ENCODE assay signal across 15 cellular contexts in genomic region chr13:29785978-29786377, GRCh38.
"Had no signal": no experiment of that assay in that cellular context is flagged by ENCODE, and none has a peak within 500 bp of the region (broad histone marks: within the 10 kb centered on the region; RNA-seq: fewer than 3 reads in every experiment).

No MANE protein-coding gene starts in this region.

- H3K27me3 ChIP-seq: heart left ventricle, tibial artery, vagina had no signal

- H3K36me3 ChIP-seq: heart left ventricle, tibial artery, vagina had no signal

- H3K36me3 Mint-ChIP-seq: natural killer cell treated with Interleukin-12 subunit alpha and Interleukin-12 subunit beta and Interleukin-15 and Interleukin-18, amount 100 ng/mL, for 72 hours had no signal

- H3K9me3 Mint-ChIP-seq: activated B cell treated with CpG ODN at 0.5 μM for 24 hours; activated naive CD8-positive, alpha-beta T cell treated with anti-CD3 and anti-CD28 coated beads, Interleukin-2, amount 50 U/mL, for 24 hours; activated T-helper 1 cell treated with anti-CD3 and anti-CD28 coated beads, Interleukin-12 subunit alpha, Interleukin-12 subunit beta, Interleukin-2, Interleukin-4 antibody, amounts not matched to agents 30 ng/mL and 10 ng/mL and 1 ng/mL, durations not matched to agents 14 hours and 24 hours and 36 hours; natural killer cell treated with Interleukin-12 subunit alpha and Interleukin-12 subunit beta and Interleukin-15 and Interleukin-18, amount 100 ng/mL, for 72 hours; stimulated activated naive B cell treated with anti-CD40 and anti-IgM and Interleukin-4, amounts not matched to agents 10 μg/mL and 1 μg/mL and 100 μg/mL, for 72 hours had no signal

- H3K4me3 ChIP-seq: heart left ventricle, skin epidermis, tibial artery, vagina had no signal

- H3K27ac Mint-ChIP-seq: activated B cell treated with CpG ODN at 0.5 μM for 24 hours; activated naive CD8-positive, alpha-beta T cell treated with anti-CD3 and anti-CD28 coated beads, Interleukin-2, amount 50 U/mL, for 24 hours; activated T-helper 1 cell treated with anti-CD3 and anti-CD28 coated beads, Interleukin-12 subunit alpha, Interleukin-12 subunit beta, Interleukin-2, Interleukin-4 antibody, amounts not matched to agents 30 ng/mL and 10 ng/mL and 1 ng/mL, durations not matched to agents 14 hours and 24 hours and 36 hours; natural killer cell treated with Interleukin-12 subunit alpha and Interleukin-12 subunit beta and Interleukin-15 and Interleukin-18, amount 100 ng/mL, for 72 hours; stimulated activated naive B cell treated with anti-CD40 and anti-IgM and Interleukin-4, amounts not matched to agents 10 μg/mL and 1 μg/mL and 100 μg/mL, for 72 hours had no signal

- ATAC-seq: activated naive CD8-positive, alpha-beta T cell treated with anti-CD3 and anti-CD28 coated beads, Interleukin-2, amount 50 U/mL, for 24 hours; heart left ventricle; natural killer cell treated with Interleukin-12 subunit alpha and Interleukin-12 subunit beta and Interleukin-15 and Interleukin-18, amount 100 ng/mL, for 72 hours; stimulated activated naive B cell treated with anti-CD40 and anti-IgM and Interleukin-4, amounts not matched to agents 10 μg/mL and 1 μg/mL and 100 μg/mL, for 72 hours had no signal

- FAIRE-seq: bronchial epithelial cell had no signal

- H3K27me3 Mint-ChIP-seq: activated B cell treated with CpG ODN at 0.5 μM for 24 hours; activated naive CD8-positive, alpha-beta T cell treated with anti-CD3 and anti-CD28 coated beads, Interleukin-2, amount 50 U/mL, for 24 hours; natural killer cell treated with Interleukin-12 subunit alpha and Interleukin-12 subunit beta and Interleukin-15 and Interleukin-18, amount 100 ng/mL, for 72 hours; stimulated activated naive B cell treated with anti-CD40 and anti-IgM and Interleukin-4, amounts not matched to agents 10 μg/mL and 1 μg/mL and 100 μg/mL, for 72 hours had no signal

- H3K27ac ChIP-seq: heart left ventricle, skin epidermis, tibial artery, vagina had no signal

- H3K4me3 Mint-ChIP-seq: activated B cell treated with CpG ODN at 0.5 μM for 24 hours; activated naive CD8-positive, alpha-beta T cell treated with anti-CD3 and anti-CD28 coated beads, Interleukin-2, amount 50 U/mL, for 24 hours; activated T-helper 1 cell treated with anti-CD3 and anti-CD28 coated beads, Interleukin-12 subunit alpha, Interleukin-12 subunit beta, Interleukin-2, Interleukin-4 antibody, amounts not matched to agents 30 ng/mL and 10 ng/mL and 1 ng/mL, durations not matched to agents 14 hours and 24 hours and 36 hours; natural killer cell treated with Interleukin-12 subunit alpha and Interleukin-12 subunit beta and Interleukin-15 and Interleukin-18, amount 100 ng/mL, for 72 hours; stimulated activated naive B cell treated with anti-CD40 and anti-IgM and Interleukin-4, amounts not matched to agents 10 μg/mL and 1 μg/mL and 100 μg/mL, for 72 hours had no signal

- DNase-seq: activated B cell treated with CpG ODN at 0.5 μM for 24 hours; activated CD4-positive, alpha-beta T cell treated with anti-CD3 and anti-CD28 coated beads for 48 hours; activated CD8-positive, alpha-beta memory T cell treated with anti-CD3 and anti-CD28 coated beads, Interleukin-2, amount 50 U/mL, for 48 hours; activated naive CD8-positive, alpha-beta T cell treated with anti-CD3 and anti-CD28 coated beads, Interleukin-2, amount 50 U/mL, for 24 hours; aorta; heart left ventricle; stimulated activated CD4-positive, alpha-beta T cell treated with anti-CD3 and anti-CD28 coated beads, Interleukin-15, amount 100 ng/mL, for 24 hours; stimulated activated CD4-positive, alpha-beta T cell treated with anti-CD3 and anti-CD28 coated beads, Interleukin-4, amount 100 ng/mL, for 1 hour; stimulated activated naive B cell treated with anti-CD40 and anti-IgM and Interleukin-4, amounts not matched to agents 10 μg/mL and 1 μg/mL and 100 μg/mL, for 72 hours; tibial artery had no signal

- H3K9me3 ChIP-seq: heart left ventricle, tibial artery, vagina had no signal
